Comparison of ENCODE assay signal across 8 cellular contexts in the genomic region with DNA sequence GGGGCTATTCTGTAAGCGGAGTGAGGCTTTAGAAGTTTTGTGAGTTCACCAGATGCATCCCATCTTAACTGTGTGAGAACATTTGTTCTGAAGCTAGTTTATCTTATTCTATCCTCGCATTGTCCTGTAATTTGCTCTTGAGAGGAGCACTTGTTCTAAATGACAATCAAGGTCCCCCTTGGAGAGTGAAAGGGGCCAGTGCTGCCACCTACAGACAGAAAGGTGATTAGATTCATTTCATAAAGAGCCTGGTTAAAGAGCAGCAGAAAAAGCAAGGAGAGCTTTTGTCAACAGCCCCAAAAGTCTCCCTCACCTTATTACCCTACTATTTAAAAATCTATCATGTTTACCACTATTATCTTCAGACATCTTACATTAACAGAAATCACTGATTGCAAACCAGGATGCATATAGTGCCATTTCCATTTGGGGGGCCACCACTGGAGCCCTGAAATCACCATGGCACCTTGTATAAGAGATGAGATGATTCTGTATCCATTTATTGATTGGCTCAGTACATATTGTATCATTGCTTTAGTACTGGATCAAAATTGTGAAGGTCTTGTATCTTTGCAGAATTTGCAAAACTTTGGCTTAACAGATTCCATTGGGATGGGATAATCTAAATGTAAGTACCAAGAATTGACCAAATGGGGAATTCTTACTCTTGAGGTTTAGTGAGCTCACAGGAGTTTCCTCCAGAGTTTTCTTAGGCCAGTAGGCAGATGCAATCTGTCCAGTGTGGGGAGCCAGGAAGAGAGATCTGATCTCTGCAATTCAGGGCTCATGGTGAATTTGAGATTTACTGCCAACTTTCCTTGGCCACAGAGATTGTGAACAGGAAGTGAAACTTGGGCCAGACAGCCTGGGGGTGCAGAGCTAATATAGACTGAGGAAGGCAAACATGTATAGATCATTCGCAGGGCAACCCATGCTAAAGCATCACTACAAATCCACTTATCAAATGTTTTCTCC.
DNase-seq lines count a peak whose midpoint lies in the region; ATAC-seq and TF ChIP-seq lines count a peak whose summit lies in the region.

No MANE protein-coding gene starts in this region.

- no peaks in the 10 kb centered on the region for H3K36me3 Mint-ChIP-seq in activated naive CD4-positive, alpha-beta T cell treated with anti-CD3 and anti-CD28 coated beads, Interleukin-2, amount 10 ng/mL, durations not matched to agents 7 days and 5 days
- H3K36me3 Mint-ChIP-seq in T-helper 17 cell (ENCODE audit: low read depth): no peaks in the 10 kb centered on the region

- H3K27ac Mint-ChIP-seq in activated naive CD4-positive, alpha-beta T cell treated with anti-CD3 and anti-CD28 coated beads, Interleukin-2, amount 10 ng/mL, durations not matched to agents 7 days and 5 days: no peak overlapping the region
- H3K27ac Mint-ChIP-seq in T-helper 17 cell: no peak overlapping the region

- CTCF ChIA-PET in activated naive CD4-positive, alpha-beta T cell treated with anti-CD3 and anti-CD28 coated beads, Interleukin-2, amount 10 ng/mL, durations not matched to agents 7 days and 5 days (lab: Charles Lee): interaction anchor here (1.0 to 3.6 kb wide), 5 partner anchors 8 to 63 kb away, joined by 3 to 23 read pairs (median 5); no protein-coding TSS in a partner anchor

- TF ChIP-seq CTCF in SU-DHL-6 (IDR thresholded peaks at IDR 0.05; ENCODE audit: insufficient read depth, low read length, poor library complexity, severe bottlenecking) (peak; percentile 45), omental fat pad (IDR thresholded peaks at IDR 0.05) (no peak)

- H3K36me3 ChIP-seq in HAP-1 (replicated peaks): no peaks in the 10 kb centered on the region
- no peaks in the 10 kb centered on the region for H3K36me3 ChIP-seq in SU-DHL-6 (ENCODE audit: low read length)

- H3K4me3 Mint-ChIP-seq in activated naive CD4-positive, alpha-beta T cell treated with anti-CD3 and anti-CD28 coated beads, Interleukin-2, amount 10 ng/mL, durations not matched to agents 7 days and 5 days: no peak overlapping the region
- no peak overlapping the region for H3K4me3 Mint-ChIP-seq in T-helper 17 cell

- H3K9me3 ChIP-seq in HAP-1: no peaks in the 10 kb centered on the region
- no peaks in the 10 kb centered on the region for H3K9me3 ChIP-seq in SU-DHL-6 (ENCODE audit: insufficient read depth, low read length)
- no peaks in the 10 kb centered on the region for H3K9me3 ChIP-seq in T-helper 17 cell (ENCODE audit: control insufficient read depth, low read length, poor library complexity, severe bottlenecking)

- H3K27me3 ChIP-seq in HAP-1 (ENCODE audit: low read depth): no peaks in the 10 kb centered on the region
- no peaks in the 10 kb centered on the region for H3K27me3 ChIP-seq in SU-DHL-6 (ENCODE audit: low read length)

- no peaks in the 10 kb centered on the region for H3F3A ChIP-seq in SU-DHL-6 (ENCODE audit: insufficient read depth)

- peak; percentile 28 for DNase-seq in activated naive CD4-positive, alpha-beta T cell treated with anti-CD3 and anti-CD28 coated beads, Interleukin-2, amount 10 ng/mL, durations not matched to agents 7 days and 5 days
- no peak for DNase-seq in activated naive CD4-positive, alpha-beta T cell (lab: John Stamatoyannopoulos, UW)
- DNase-seq in HAP-1 (ENCODE audit: low spot score in 2 of 2) (peak; percentile 47 to 67), NCI-H1105 treated with DMSO at 0.1 percent for 48 hours (lab: John Stamatoyannopoulos, UW) (peak; percentile 70), fibroblast of the conjunctiva (ENCODE audit: low read depth) (peak; percentile 20), omental fat pad (ENCODE audit: low spot score) (peak; percentile 31), T-helper 17 cell (no peak)

- H2AFZ ChIP-seq in SU-DHL-6 (ENCODE audit: low read depth, low read length, severe bottlenecking): no peak overlapping the region

- H3K79me2 ChIP-seq in SU-DHL-6 (ENCODE audit: insufficient read depth, low read length): no peaks in the 10 kb centered on the region

- no peaks in the 10 kb centered on the region for H3K4me1 ChIP-seq in HAP-1

- no peak overlapping the region for H3K4me3 ChIP-seq in HAP-1
- H3K4me3 ChIP-seq in SU-DHL-6 (ENCODE audit: insufficient read depth, low read length, poor library complexity, severe bottlenecking): no peak overlapping the region

- H3K27me3 Mint-ChIP-seq in activated naive CD4-positive, alpha-beta T cell treated with anti-CD3 and anti-CD28 coated beads, Interleukin-2, amount 10 ng/mL, durations not matched to agents 7 days and 5 days: no peaks in the 10 kb centered on the region
- H3K27me3 Mint-ChIP-seq in T-helper 17 cell: peaks cover 9% of the 10 kb centered on the region

- in situ Hi-C loops in HAP-1 (cut with MboI; ENCODE audit: low sequenced_read_pairs): no loop called here

- ATAC-seq in omental fat pad (ENCODE audit: low FRiP score) (no peak), T-helper 17 cell (no peak)

- no peak overlapping the region for H3K4me2 ChIP-seq in SU-DHL-6 (ENCODE audit: low read depth, low read length, poor library complexity, severe bottlenecking)

- H3K4me1 Mint-ChIP-seq in activated naive CD4-positive, alpha-beta T cell treated with anti-CD3 and anti-CD28 coated beads, Interleukin-2, amount 10 ng/mL, durations not matched to agents 7 days and 5 days: no peaks in the 10 kb centered on the region
- no peaks in the 10 kb centered on the region for H3K4me1 Mint-ChIP-seq in T-helper 17 cell

- H4K20me1 ChIP-seq in SU-DHL-6 (ENCODE audit: low read depth, low read length): no peaks in the 10 kb centered on the region

- H3K27ac ChIP-seq in SU-DHL-6 (ENCODE audit: low read depth, low read length): no peak overlapping the region

- no peak overlapping the region for H3K9ac ChIP-seq in SU-DHL-6 (ENCODE audit: low read length)

- H3K9me3 Mint-ChIP-seq in activated naive CD4-positive, alpha-beta T cell treated with anti-CD3 and anti-CD28 coated beads, Interleukin-2, amount 10 ng/mL, durations not matched to agents 7 days and 5 days: no peaks in the 10 kb centered on the region

- no peaks in the 10 kb centered on the region for H3K9me2 ChIP-seq in SU-DHL-6 (replicated peaks; ENCODE audit: insufficient read depth, low read length)

Comparison
In these comparisons a context has a peak if more than half of its experiments do, and no peak if none do; other contexts are left out.
1. DNase-seq: peak in activated naive CD4-positive, alpha-beta T cell treated with anti-CD3 and anti-CD28 coated beads, Interleukin-2, amount 10 ng/mL, durations not matched to agents 7 days and 5 days (single experiment), HAP-1 (2 of 2), NCI-H1105 treated with DMSO at 0.1 percent for 48 hours (single experiment), fibroblast of the conjunctiva (single experiment) and omental fat pad (single experiment); none in activated naive CD4-positive, alpha-beta T cell (0 of 4) and T-helper 17 cell (0 of 3).